Comparison of ENCODE assay signal across 25 cellular contexts in the genomic region with DNA sequence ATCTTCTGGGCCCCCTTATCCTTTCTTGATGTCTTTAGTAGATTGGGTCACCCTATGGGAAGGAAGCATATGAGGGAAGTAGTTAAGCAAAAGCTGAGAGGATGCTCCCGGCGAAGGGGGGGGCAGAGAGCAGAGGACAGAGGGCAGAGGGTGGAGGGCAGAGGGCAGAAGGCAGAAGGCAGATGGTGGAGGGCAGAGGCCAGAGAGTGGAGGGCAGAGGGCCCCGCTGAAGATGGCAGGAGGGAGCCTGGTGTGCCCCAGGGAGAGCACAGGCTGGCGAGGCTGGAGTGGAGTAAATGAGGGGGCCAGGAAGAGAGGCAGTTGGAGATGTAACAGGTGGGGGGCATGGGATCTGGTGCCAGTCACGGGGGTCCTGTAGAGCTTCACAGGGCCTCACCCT. TPM values are rescaled to one million over a fixed set of nuclear protein-coding genes. Genes with fewer than 3 reads are reported as not detected.
"Had no signal": no experiment of that assay in that cellular context is flagged by ENCODE, and none has a peak within 500 bp of the region (broad histone marks: within the 10 kb centered on the region; RNA-seq: fewer than 3 reads in every experiment).

No MANE protein-coding gene starts in this region.

- H3K79me2 ChIP-seq: hepatocyte had no signal

- H3K4me3 ChIP-seq: ascending aorta, gastroesophageal sphincter, hepatocyte, thyroid gland had no signal

- H3K27me3 ChIP-seq: ascending aorta, hepatocyte, thyroid gland had no signal

- H3K4me3 Mint-ChIP-seq: activated T-cell treated with anti-CD3 and anti-CD28 coated beads, Interleukin-2, amount 50 U/mL, for 72 hours; brain; naive thymus-derived CD4-positive, alpha-beta T cell; stimulated activated effector memory CD8-positive, alpha-beta T cell treated with anti-CD3 and anti-CD28 coated beads, Interleukin-12 subunit alpha, Interleukin-12 subunit beta, amount 100 ng/mL, for 72 hours; stimulated activated naive CD8-positive, alpha-beta T cell treated with anti-CD3 and anti-CD28 coated beads, Interleukin-15, Interleukin-2, amounts not matched to agents 100 ng/mL and 50 ng/mL, for 24 hours; T-helper 2 cell treated with Interferon-gamma antibody and Interleukin-4, amounts not matched to agents 5 μg/mL and 100 μg/mL, for 36 hours had no signal

- H3K4me1 ChIP-seq: ascending aorta, gastroesophageal sphincter had no signal

- H3K27ac Mint-ChIP-seq: activated naive CD4-positive, alpha-beta T cell treated with anti-CD3 and anti-CD28 coated beads, Interleukin-2, amount 50 U/mL, for 72 hours; activated T-cell treated with anti-CD3 and anti-CD28 coated beads, Interleukin-2, amount 50 U/mL, for 72 hours; brain; naive thymus-derived CD4-positive, alpha-beta T cell; stimulated activated effector memory CD8-positive, alpha-beta T cell treated with anti-CD3 and anti-CD28 coated beads, Interleukin-12 subunit alpha, Interleukin-12 subunit beta, amount 100 ng/mL, for 72 hours; stimulated activated naive CD8-positive, alpha-beta T cell treated with anti-CD3 and anti-CD28 coated beads, Interleukin-15, Interleukin-2, amounts not matched to agents 100 ng/mL and 50 ng/mL, for 24 hours; T-helper 2 cell treated with Interferon-gamma antibody and Interleukin-4, amounts not matched to agents 5 μg/mL and 100 μg/mL, for 36 hours had no signal

- H3K9me3 Mint-ChIP-seq: stimulated activated effector memory CD8-positive, alpha-beta T cell treated with anti-CD3 and anti-CD28 coated beads, Interleukin-12 subunit alpha, Interleukin-12 subunit beta, amount 100 ng/mL, for 72 hours had no signal

- H3K36me3 ChIP-seq: ascending aorta, gastroesophageal sphincter had no signal

- ATAC-seq: activated naive CD4-positive, alpha-beta T cell treated with anti-CD3 and anti-CD28 coated beads, Interleukin-2, amount 50 U/mL, for 72 hours; activated T-cell treated with anti-CD3 and anti-CD28 coated beads, Interleukin-2, amount 50 U/mL, for 72 hours; gastroesophageal sphincter; left colon; naive thymus-derived CD4-positive, alpha-beta T cell; right cardiac atrium; stimulated activated effector memory CD8-positive, alpha-beta T cell treated with anti-CD3 and anti-CD28 coated beads, Interleukin-12 subunit alpha, Interleukin-12 subunit beta, amount 100 ng/mL, for 72 hours had no signal

- H3K27ac ChIP-seq: ascending aorta, gastroesophageal sphincter, hepatocyte had no signal

- H3K4me1 Mint-ChIP-seq: stimulated activated effector memory CD8-positive, alpha-beta T cell treated with anti-CD3 and anti-CD28 coated beads, Interleukin-12 subunit alpha, Interleukin-12 subunit beta, amount 100 ng/mL, for 72 hours had no signal

- H3K36me3 Mint-ChIP-seq: brain; stimulated activated effector memory CD8-positive, alpha-beta T cell treated with anti-CD3 and anti-CD28 coated beads, Interleukin-12 subunit alpha, Interleukin-12 subunit beta, amount 100 ng/mL, for 72 hours had no signal

- H2AFZ ChIP-seq: hepatocyte had no signal

- H3K4me2 ChIP-seq: hepatocyte had no signal

- H3K9me3 ChIP-seq: thyroid gland had no signal

- DNase-seq: activated CD4-positive, alpha-beta T cell treated with anti-CD3 and anti-CD28 coated beads for 4 hours; activated CD4-positive, alpha-beta T cell treated with anti-CD3 and anti-CD28 coated beads, Interleukin-2, amount 50 U/mL, for 4 hours; activated naive CD4-positive, alpha-beta T cell; activated T-cell treated with anti-CD3 and anti-CD28 coated beads for 4 hours; activated T-cell treated with anti-CD3 and anti-CD28 coated beads, Interleukin-2, amount 50 U/mL, for 72 hours; caudate nucleus; islet precursor cell; left colon; midbrain; naive thymus-derived CD4-positive, alpha-beta T cell; nucleus accumbens; right cardiac atrium; stimulated activated CD4-positive, alpha-beta T cell treated with anti-CD3 and anti-CD28 coated beads, Interleukin-4, amount 100 ng/mL, for 1 hour; T-helper 1 cell; thyroid gland had no signal

RNA-seq across cellular contexts. Expression of gene MLPH, which starts 7.0 kb away (rescaled TPM):
- total RNA-seq: activated naive CD4-positive, alpha-beta T cell treated with anti-CD3 and anti-CD28 coated beads, Interleukin-2, amount 50 U/mL, for 72 hours; endothelial cell of umbilical vein; naive thymus-derived CD4-positive, alpha-beta T cell had no signal
- polyA plus RNA-seq: endothelial cell of umbilical vein; naive thymus-derived CD4-positive, alpha-beta T cell; neural cell had no signal
